Comparison of ENCODE assay signal across 8 cellular contexts in the genomic region with DNA sequence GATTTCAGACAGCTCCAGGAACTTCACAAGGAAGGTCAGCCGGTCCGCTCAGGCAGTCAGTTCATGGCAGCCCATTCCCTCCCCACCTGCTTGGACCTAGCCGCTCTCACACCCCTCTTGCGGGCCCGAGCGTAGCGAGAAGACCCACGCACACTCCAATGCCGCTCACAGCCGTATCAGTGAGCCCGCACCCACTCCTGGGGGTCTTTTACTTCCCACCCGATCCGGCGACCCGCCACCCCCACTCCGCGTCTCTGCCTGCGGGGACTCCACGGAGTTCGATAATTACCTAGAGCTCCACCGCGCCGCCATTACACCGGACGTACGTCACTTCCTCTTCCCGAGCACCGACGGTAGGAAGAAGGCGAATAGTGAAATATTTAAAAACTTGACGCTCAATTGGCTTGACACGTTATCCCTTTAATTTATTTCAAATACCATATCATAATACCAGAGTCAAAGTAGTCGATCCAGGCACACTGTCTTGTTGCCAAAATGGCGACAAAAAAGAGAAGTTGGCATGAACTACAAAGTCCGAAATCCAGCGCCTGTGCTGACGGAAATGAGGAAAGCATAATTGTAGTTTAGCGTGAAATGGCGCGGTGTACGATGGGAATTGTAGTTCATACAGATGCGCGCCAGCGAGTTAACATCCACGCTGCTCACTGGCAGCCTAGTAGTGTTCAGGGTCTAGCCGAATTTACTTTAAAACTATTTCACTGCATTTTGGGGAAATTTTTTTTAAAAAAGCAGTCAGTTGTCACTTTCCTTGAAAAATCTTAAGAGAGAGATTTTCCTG. TPM values are rescaled to one million over a fixed set of nuclear protein-coding genes. Genes with fewer than 3 reads are reported as not detected.
DNase-seq lines count a peak whose midpoint lies in the region; ATAC-seq lines count a peak whose summit lies in the region.

A gene (minus strand): TSS at position 517 of the 799 bp plus-strand sequence. CDS start 13,956 bp downstream, outside the sequence.

- H3K27me3 Mint-ChIP-seq in dendritic cell treated with granulocyte-macrophage colony-stimulating factor and Interleukin-4, amounts not matched to agents 40 ng/mL and 50 ng/mL, for 4 days, result no peaks in the 10 kb centered on the region

- DNase-seq in C1 segment of cervical spinal cord (lab: John Stamatoyannopoulos, UW) (peak; percentile 26 to 97 (median 86)), NCI-H748 treated with DMSO at 0.1 percent for 48 hours (lab: John Stamatoyannopoulos, UW) (peak; percentile 95), left lobe of liver (ENCODE audit: low spot score) (peak; percentile 88)
- DNase-seq in activated CD4-positive, alpha-beta T cell treated with anti-CD3 and anti-CD28 coated beads, Interleukin-2, amount 50 U/mL, for 24 hours (ENCODE audit: low read depth in 1 of 2, low spot score in 1 of 2), result peak; percentile 57 to 87
- DNase-seq in stimulated activated CD4-positive, alpha-beta T cell treated with anti-CD3 and anti-CD28 coated beads, Interleukin-2, amount 100 ng/mL, for 4 hours (ENCODE audit: low read depth), result peak; percentile 83

- H3K4me1 Mint-ChIP-seq in dendritic cell treated with granulocyte-macrophage colony-stimulating factor and Interleukin-4, amounts not matched to agents 40 ng/mL and 50 ng/mL, for 4 days (ENCODE audit: low read depth), result peaks cover 43% of the 10 kb centered on the region

- intact Hi-C loops in dendritic cell treated with granulocyte-macrophage colony-stimulating factor and Interleukin-4, amounts not matched to agents 40 ng/mL and 50 ng/mL, for 4 days (cut with micrococcal nuclease), result no loop called here

- no peaks in the 10 kb centered on the region for H3K9me3 Mint-ChIP-seq in dendritic cell treated with granulocyte-macrophage colony-stimulating factor and Interleukin-4, amounts not matched to agents 40 ng/mL and 50 ng/mL, for 4 days

- peak within 1 kb of the TSS; percentile 96 for H3K4me3 Mint-ChIP-seq in dendritic cell treated with granulocyte-macrophage colony-stimulating factor and Interleukin-4, amounts not matched to agents 40 ng/mL and 50 ng/mL, for 4 days

- ATAC-seq in GM19372 (IDR thresholded peaks at IDR 0.05; ENCODE audit: low read depth, unreplicated experiment) (peak; percentile 98), HG03558 (IDR thresholded peaks at IDR 0.05; ENCODE audit: extremely low read depth, unreplicated experiment) (peak; percentile 98), left lobe of liver (peak; percentile 98)

- peaks cover 13% of the 10 kb centered on the region for H3K36me3 Mint-ChIP-seq in dendritic cell treated with granulocyte-macrophage colony-stimulating factor and Interleukin-4, amounts not matched to agents 40 ng/mL and 50 ng/mL, for 4 days (ENCODE audit: low read depth)

- H3K27ac Mint-ChIP-seq in dendritic cell treated with granulocyte-macrophage colony-stimulating factor and Interleukin-4, amounts not matched to agents 40 ng/mL and 50 ng/mL, for 4 days, result peak within 1 kb of the TSS; percentile 100

RNA-seq across cellular contexts. Expression of the gene that starts here (rescaled TPM):
- 4.6 TPM for total RNA-seq in left lobe of liver

Comparison
In these comparisons a context has a peak if more than half of its experiments do, and no peak if none do; other contexts are left out.
1. Peak in every context shown above with its lines: DNase-seq and ATAC-seq.